22 cellular contexts compared by ENCODE assay signal in genomic region chr2:180742809-180743208, GRCh38.
DNase-seq lines count a peak whose midpoint lies in the region; ATAC-seq and TF ChIP-seq lines count a peak whose summit lies in the region.
"Had no signal": no experiment of that assay in that cellular context is flagged by ENCODE, and none has a peak within 500 bp of the region (broad histone marks: within the 10 kb centered on the region; RNA-seq: fewer than 3 reads in every experiment).

No MANE protein-coding gene starts in this region.

- no peaks in the 10 kb centered on the region for H3K79me2 ChIP-seq in smooth muscle cell (ENCODE audit: low read depth)
- H3K79me2 ChIP-seq: parathyroid adenoma had no signal

- H3K4me3 Mint-ChIP-seq in immature natural killer cell: no peak overlapping the region
- H3K4me3 Mint-ChIP-seq: activated CD4-positive, alpha-beta memory T cell treated with anti-CD3 and anti-CD28 coated beads, Interleukin-2, amount 10 ng/mL, durations not matched to agents 7 days and 5 days; activated naive CD8-positive, alpha-beta T cell treated with anti-CD3 and anti-CD28 coated beads for 36 hours; activated T-cell treated with anti-CD3 and anti-CD28 coated beads, Interleukin-2, amount 50 U/mL, for 72 hours; CD14-positive monocyte; effector memory CD8-positive, alpha-beta T cell; GM23338; naive thymus-derived CD4-positive, alpha-beta T cell; stimulated activated memory B cell treated with anti-CD40 and anti-IgM and Interleukin-4, amounts not matched to agents 10 μg/mL and 1 μg/mL and 100 μg/mL, for 72 hours had no signal

- no peak for TF ChIP-seq CTCF in RWPE2 (IDR thresholded peaks at IDR 0.05; ENCODE audit: poor library complexity, severe bottlenecking)
- no peak for TF ChIP-seq CTCF in smooth muscle cell (IDR thresholded peaks at IDR 0.05; ENCODE audit: borderline replicate concordance, insufficient read depth, poor library complexity, severe bottlenecking)

- H3K36me3 ChIP-seq in RWPE2 (ENCODE audit: low read depth) (no peaks in the 10 kb centered on the region), smooth muscle cell (ENCODE audit: low read depth) (no peaks in the 10 kb centered on the region)
- H3K36me3 ChIP-seq: lower lobe of right lung, transverse colon had no signal

- H3K4me1 ChIP-seq in RWPE2 (ENCODE audit: insufficient read depth, poor library complexity, severe bottlenecking) (peaks cover 26% of the 10 kb centered on the region), smooth muscle cell (ENCODE audit: low read depth) (peaks cover 9% of the 10 kb centered on the region)
- H3K4me1 ChIP-seq: lower lobe of right lung, parathyroid adenoma, transverse colon had no signal

- peak overlapping the region; percentile 82 for H3K27ac ChIP-seq in RWPE2 (ENCODE audit: poor library complexity, severe bottlenecking)
- H3K27ac ChIP-seq in smooth muscle cell (ENCODE audit: low read depth): peak overlapping the region; percentile 98
- H3K27ac ChIP-seq: lower lobe of right lung, parathyroid adenoma, transverse colon had no signal

- no peaks in the 10 kb centered on the region for H3K27me3 ChIP-seq in RWPE2 (ENCODE audit: insufficient read depth, poor library complexity, severe bottlenecking)
- H3K27me3 ChIP-seq in smooth muscle cell (ENCODE audit: low read depth): no peaks in the 10 kb centered on the region
- H3K27me3 ChIP-seq: transverse colon had no signal

- no peaks in the 10 kb centered on the region for H4K20me1 ChIP-seq in smooth muscle cell (ENCODE audit: low read depth)

- no peaks in the 10 kb centered on the region for H3K9me3 Mint-ChIP-seq in immature natural killer cell
- H3K9me3 Mint-ChIP-seq: activated CD4-positive, alpha-beta memory T cell treated with anti-CD3 and anti-CD28 coated beads, Interleukin-2, amount 10 ng/mL, durations not matched to agents 7 days and 5 days; activated naive CD8-positive, alpha-beta T cell treated with anti-CD3 and anti-CD28 coated beads for 36 hours; GM23338 had no signal

- H3K4me3 ChIP-seq in RWPE2 (ENCODE audit: severe bottlenecking) (no peak overlapping the region), smooth muscle cell (no peak overlapping the region)
- H3K4me3 ChIP-seq: GM23338, lower lobe of right lung, transverse colon had no signal

- H3K4me2 ChIP-seq in smooth muscle cell: peak overlapping the region; percentile 47
- H3K4me2 ChIP-seq: GM23338 had no signal

- DNase-seq in HCEC 1CT: peak; percentile 73
- DNase-seq in RWPE2 (ENCODE audit: low spot score): no peak
- DNase-seq in fibroblast of peridontal ligament (ENCODE audit: extremely low read depth): peak; percentile 47
- no peak for DNase-seq in smooth muscle cell (lab: John Stamatoyannopoulos, UW; ENCODE audit: unreplicated experiment)
- DNase-seq in activated gamma-delta T cell treated with Interleukin-2 at 50 U/mL for 16 hours: no peak
- no peak for DNase-seq in immature natural killer cell
- DNase-seq: activated CD4-positive, alpha-beta memory T cell treated with anti-CD3 and anti-CD28 coated beads, Interleukin-2, amount 10 ng/mL, durations not matched to agents 7 days and 5 days; activated naive CD8-positive, alpha-beta T cell treated with anti-CD3 and anti-CD28 coated beads for 36 hours; activated T-cell treated with anti-CD3 and anti-CD28 coated beads, Interleukin-2, amount 50 U/mL, for 72 hours; central memory CD4-positive, alpha-beta T cell; effector memory CD8-positive, alpha-beta T cell; lower lobe of right lung; naive thymus-derived CD4-positive, alpha-beta T cell; NCI-H2081; NCI-H526; OCI-M1; transverse colon had no signal

- H3K36me3 Mint-ChIP-seq in immature natural killer cell: no peaks in the 10 kb centered on the region
- H3K36me3 Mint-ChIP-seq: activated naive CD8-positive, alpha-beta T cell treated with anti-CD3 and anti-CD28 coated beads for 36 hours; CD14-positive monocyte; naive thymus-derived CD4-positive, alpha-beta T cell; stimulated activated memory B cell treated with anti-CD40 and anti-IgM and Interleukin-4, amounts not matched to agents 10 μg/mL and 1 μg/mL and 100 μg/mL, for 72 hours had no signal

- peaks cover 4% of the 10 kb centered on the region for H3F3A ChIP-seq in smooth muscle cell (ENCODE audit: low read depth)

- H3K9ac ChIP-seq in smooth muscle cell (ENCODE audit: low read depth): peak overlapping the region; percentile 65
- H3K9ac ChIP-seq: parathyroid adenoma had no signal

- H3K9me3 ChIP-seq in RWPE2 (ENCODE audit: severe bottlenecking) (no peaks in the 10 kb centered on the region), smooth muscle cell (replicated peaks; ENCODE audit: low read depth) (no peaks in the 10 kb centered on the region)
- H3K9me3 ChIP-seq: lower lobe of right lung, transverse colon had no signal

- no peaks in the 10 kb centered on the region for H3K4me1 Mint-ChIP-seq in immature natural killer cell
- H3K4me1 Mint-ChIP-seq: activated CD4-positive, alpha-beta memory T cell treated with anti-CD3 and anti-CD28 coated beads, Interleukin-2, amount 10 ng/mL, durations not matched to agents 7 days and 5 days; activated naive CD8-positive, alpha-beta T cell treated with anti-CD3 and anti-CD28 coated beads for 36 hours; CD14-positive monocyte; GM23338; naive thymus-derived CD4-positive, alpha-beta T cell; stimulated activated memory B cell treated with anti-CD40 and anti-IgM and Interleukin-4, amounts not matched to agents 10 μg/mL and 1 μg/mL and 100 μg/mL, for 72 hours had no signal

- H3K27ac Mint-ChIP-seq in immature natural killer cell: no peak overlapping the region
- H3K27ac Mint-ChIP-seq: activated CD4-positive, alpha-beta memory T cell treated with anti-CD3 and anti-CD28 coated beads, Interleukin-2, amount 10 ng/mL, durations not matched to agents 7 days and 5 days; activated naive CD8-positive, alpha-beta T cell treated with anti-CD3 and anti-CD28 coated beads for 36 hours; activated T-cell treated with anti-CD3 and anti-CD28 coated beads, Interleukin-2, amount 50 U/mL, for 72 hours; CD14-positive monocyte; effector memory CD8-positive, alpha-beta T cell; GM23338; naive thymus-derived CD4-positive, alpha-beta T cell; stimulated activated memory B cell treated with anti-CD40 and anti-IgM and Interleukin-4, amounts not matched to agents 10 μg/mL and 1 μg/mL and 100 μg/mL, for 72 hours had no signal

- 29% methylated on average over 4 of the region's 4 CpGs for WGBS in smooth muscle cell (ENCODE audit: low lambda C conversion rate)

- peak; percentile 98 for ATAC-seq in RWPE2 (ENCODE audit: low read depth)
- no peak for ATAC-seq in GM18519 (IDR thresholded peaks at IDR 0.05; ENCODE audit: low FRiP score, unreplicated experiment)
- ATAC-seq: activated T-cell treated with anti-CD3 and anti-CD28 coated beads, Interleukin-2, amount 50 U/mL, for 72 hours; effector memory CD8-positive, alpha-beta T cell; GM23338; lower lobe of right lung; naive thymus-derived CD4-positive, alpha-beta T cell; stimulated activated memory B cell treated with anti-CD40 and anti-IgM and Interleukin-4, amounts not matched to agents 10 μg/mL and 1 μg/mL and 100 μg/mL, for 72 hours had no signal

- peaks cover 2 to 4% (median 3%) of the 10 kb centered on the region in 3 donors for H3K27me3 Mint-ChIP-seq in immature natural killer cell (ENCODE audit: low read depth in 3 of 3)
- H3K27me3 Mint-ChIP-seq: activated naive CD8-positive, alpha-beta T cell treated with anti-CD3 and anti-CD28 coated beads for 36 hours had no signal

- H2AFZ ChIP-seq in smooth muscle cell (ENCODE audit: low read depth): peak overlapping the region; percentile 43
- H2AFZ ChIP-seq: GM23338, parathyroid adenoma had no signal

Comparison
In these comparisons a context has a peak if more than half of its experiments do, and no peak if none do; other contexts are left out.
1. DNase-seq: peak in HCEC 1CT (single experiment) and fibroblast of peridontal ligament (single experiment); none in RWPE2 (single experiment), smooth muscle cell (single experiment), activated gamma-delta T cell treated with Interleukin-2 at 50 U/mL for 16 hours (single experiment) and immature natural killer cell (0 of 3).